In the genomic region with DNA sequence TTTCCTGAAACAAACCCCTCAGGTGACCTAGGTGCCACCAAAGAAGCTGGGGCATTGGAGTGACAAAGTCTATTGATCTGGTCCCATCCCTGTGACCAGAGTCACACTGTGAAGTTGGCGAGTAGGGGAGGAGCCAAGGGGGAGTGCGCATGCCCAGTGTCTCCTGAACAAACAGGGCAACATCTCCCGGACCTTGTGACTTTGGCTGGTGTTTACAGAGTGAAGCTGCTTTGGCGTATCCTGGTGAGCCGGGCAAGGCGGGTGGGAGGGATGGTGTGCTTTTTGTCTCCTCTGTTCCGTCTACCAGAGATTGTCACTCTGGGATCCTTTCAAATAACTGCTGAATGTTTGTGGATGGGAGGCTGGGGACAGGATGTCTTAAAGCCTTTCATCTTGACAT, we compare ENCODE assay signal across 22 cellular contexts.
"Had no signal": no experiment of that assay in that cellular context is flagged by ENCODE, and none has a peak within 500 bp of the region (broad histone marks: within the 10 kb centered on the region; RNA-seq: fewer than 3 reads in every experiment).

No MANE protein-coding gene starts in this region.

- H3K9me3 ChIP-seq: ascending aorta, breast epithelium, heart left ventricle, left lung, right atrium auricular region, transverse colon had no signal

- H3K4me3 ChIP-seq: ascending aorta, breast epithelium, heart left ventricle, left lung, right atrium auricular region, smooth muscle cell, transverse colon had no signal

- H3K27me3 ChIP-seq: ascending aorta, breast epithelium, heart left ventricle, right atrium auricular region, transverse colon had no signal

- H3K4me1 ChIP-seq: ascending aorta, breast epithelium, heart left ventricle, left lung, right atrium auricular region, transverse colon had no signal

- DNase-seq: activated CD4-positive, alpha-beta T cell treated with anti-CD3 and anti-CD28 coated beads, Interleukin-2, amount 50 U/mL, for 48 hours; activated naive CD4-positive, alpha-beta T cell treated with anti-CD3 and anti-CD28 coated beads, Interleukin-2, amount 10 ng/mL, durations not matched to agents 7 days and 5 days; activated T-cell treated with anti-CD3 and anti-CD28 coated beads, Interleukin-2, amount 50 U/mL, for 24 hours; cerebellar nuclear complex; effector memory CD4-positive, alpha-beta T cell; foreskin melanocyte; heart left ventricle; islet precursor cell; mesenchymal stem cell; occipital lobe; stimulated activated CD4-positive, alpha-beta T cell treated with anti-CD3 and anti-CD28 coated beads, Interleukin-4, amount 100 ng/mL, for 4 hours; stimulated activated CD8-positive, alpha-beta memory T cell treated with anti-CD3 and anti-CD28 coated beads, Interleukin-4, amount 100 ng/mL, for 48 hours; stimulated activated naive CD4-positive, alpha-beta T cell treated with Interleukin-2 at 50 U/mL for 16 hours; substantia nigra; T-helper 9 cell; transverse colon; WERI-Rb-1 had no signal

- ATAC-seq: heart left ventricle, left lung had no signal

- H3K27ac ChIP-seq: ascending aorta, breast epithelium, heart left ventricle, left lung, right atrium auricular region, transverse colon, WERI-Rb-1 had no signal
